1 cellular context compared by ENCODE assay signal in the genomic region with DNA sequence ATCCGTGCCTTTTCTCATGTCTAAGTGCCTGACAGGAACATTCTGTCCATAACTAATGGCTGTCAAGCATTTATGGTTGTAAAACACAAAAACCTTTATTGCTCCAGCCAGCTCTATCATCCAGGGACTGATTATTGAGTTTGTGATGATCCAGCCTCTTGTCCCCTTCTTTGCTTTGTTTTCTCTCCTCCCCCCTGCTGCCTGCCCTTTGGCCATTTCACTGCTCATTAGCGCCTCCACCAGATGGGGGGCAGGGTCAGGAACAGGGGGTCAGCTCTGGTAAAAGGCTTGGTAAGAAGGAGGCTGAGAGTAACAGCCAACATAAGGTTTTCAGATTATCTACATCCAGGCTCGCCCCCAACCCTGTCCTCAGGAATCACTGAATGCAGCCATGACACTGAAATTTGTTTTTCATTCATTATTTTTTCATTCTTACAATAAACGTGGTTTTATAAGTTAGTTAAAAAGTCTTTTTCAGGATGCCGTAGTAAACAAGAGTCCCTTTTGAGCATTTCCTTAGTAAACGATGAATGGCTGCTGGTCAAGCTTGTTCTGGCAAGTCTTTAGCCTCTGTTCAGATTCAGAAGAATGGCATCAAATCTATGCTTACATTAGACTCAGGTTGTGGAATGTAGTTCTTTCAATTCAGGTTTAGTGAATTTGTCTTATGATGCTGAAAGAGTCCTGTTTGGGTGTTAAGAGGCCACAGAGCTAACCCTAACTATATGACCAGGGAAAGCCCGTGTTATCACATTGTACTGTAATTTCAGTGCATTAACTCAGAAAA.
TF ChIP-seq lines count a peak whose summit lies in the region.

No MANE protein-coding gene starts in this region.

TF ChIP-seq in SK-N-SH treated with all-trans-retinoic acid at 6 μM for 48 hours, 23 proteins besides CTCF, POLR2A, EP300 and RAD21 (continued from another document):
- TF ChIP-seq, protein P1, sequence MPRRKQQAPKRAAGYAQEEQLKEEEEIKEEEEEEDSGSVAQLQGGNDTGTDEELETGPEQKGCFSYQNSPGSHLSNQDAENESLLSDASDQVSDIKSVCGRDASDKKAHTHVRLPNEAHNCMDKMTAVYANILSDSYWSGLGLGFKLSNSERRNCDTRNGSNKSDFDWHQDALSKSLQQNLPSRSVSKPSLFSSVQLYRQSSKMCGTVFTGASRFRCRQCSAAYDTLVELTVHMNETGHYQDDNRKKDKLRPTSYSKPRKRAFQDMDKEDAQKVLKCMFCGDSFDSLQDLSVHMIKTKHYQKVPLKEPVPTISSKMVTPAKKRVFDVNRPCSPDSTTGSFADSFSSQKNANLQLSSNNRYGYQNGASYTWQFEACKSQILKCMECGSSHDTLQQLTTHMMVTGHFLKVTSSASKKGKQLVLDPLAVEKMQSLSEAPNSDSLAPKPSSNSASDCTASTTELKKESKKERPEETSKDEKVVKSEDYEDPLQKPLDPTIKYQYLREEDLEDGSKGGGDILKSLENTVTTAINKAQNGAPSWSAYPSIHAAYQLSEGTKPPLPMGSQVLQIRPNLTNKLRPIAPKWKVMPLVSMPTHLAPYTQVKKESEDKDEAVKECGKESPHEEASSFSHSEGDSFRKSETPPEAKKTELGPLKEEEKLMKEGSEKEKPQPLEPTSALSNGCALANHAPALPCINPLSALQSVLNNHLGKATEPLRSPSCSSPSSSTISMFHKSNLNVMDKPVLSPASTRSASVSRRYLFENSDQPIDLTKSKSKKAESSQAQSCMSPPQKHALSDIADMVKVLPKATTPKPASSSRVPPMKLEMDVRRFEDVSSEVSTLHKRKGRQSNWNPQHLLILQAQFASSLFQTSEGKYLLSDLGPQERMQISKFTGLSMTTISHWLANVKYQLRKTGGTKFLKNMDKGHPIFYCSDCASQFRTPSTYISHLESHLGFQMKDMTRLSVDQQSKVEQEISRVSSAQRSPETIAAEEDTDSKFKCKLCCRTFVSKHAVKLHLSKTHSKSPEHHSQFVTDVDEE (CRISPR knock-in tag; IDR thresholded peaks at IDR 0.05), result no peak
- TF ChIP-seq ZNF70 (CRISPR knock-in tag; IDR thresholded peaks at IDR 0.05) (no peak), ZNF565 (CRISPR knock-in tag; conservative IDR thresholded peaks at IDR 0.05; ENCODE audit: low read depth) (no peak), ZNF8 (CRISPR knock-in tag; IDR thresholded peaks at IDR 0.05) (no peak), ESRRG (CRISPR knock-in tag; IDR thresholded peaks at IDR 0.05) (no peak), PPARA (CRISPR knock-in tag; IDR thresholded peaks at IDR 0.05; ENCODE audit: borderline replicate concordance) (no peak), ZFP30 (CRISPR knock-in tag; IDR thresholded peaks at IDR 0.05) (no peak), RARB (CRISPR knock-in tag; IDR thresholded peaks at IDR 0.05) (no peak), ZFP3 (CRISPR knock-in tag; IDR thresholded peaks at IDR 0.05) (no peak), CSDC2 (CRISPR knock-in tag; IDR thresholded peaks at IDR 0.05) (no peak), ZC3H10 (CRISPR knock-in tag; IDR thresholded peaks at IDR 0.05) (no peak), OSR1 (CRISPR knock-in tag; IDR thresholded peaks at IDR 0.05) (no peak), ISL1 (CRISPR knock-in tag; IDR thresholded peaks at IDR 0.05) (no peak)
- TF ChIP-seq, protein P2, sequence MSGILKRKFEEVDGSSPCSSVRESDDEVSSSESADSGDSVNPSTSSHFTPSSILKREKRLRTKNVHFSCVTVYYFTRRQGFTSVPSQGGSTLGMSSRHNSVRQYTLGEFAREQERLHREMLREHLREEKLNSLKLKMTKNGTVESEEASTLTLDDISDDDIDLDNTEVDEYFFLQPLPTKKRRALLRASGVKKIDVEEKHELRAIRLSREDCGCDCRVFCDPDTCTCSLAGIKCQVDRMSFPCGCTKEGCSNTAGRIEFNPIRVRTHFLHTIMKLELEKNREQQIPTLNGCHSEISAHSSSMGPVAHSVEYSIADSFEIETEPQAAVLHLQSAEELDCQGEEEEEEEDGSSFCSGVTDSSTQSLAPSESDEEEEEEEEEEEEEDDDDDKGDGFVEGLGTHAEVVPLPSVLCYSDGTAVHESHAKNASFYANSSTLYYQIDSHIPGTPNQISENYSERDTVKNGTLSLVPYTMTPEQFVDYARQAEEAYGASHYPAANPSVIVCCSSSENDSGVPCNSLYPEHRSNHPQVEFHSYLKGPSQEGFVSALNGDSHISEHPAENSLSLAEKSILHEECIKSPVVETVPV (CRISPR knock-in tag; IDR thresholded peaks at IDR 0.05), result no peak
- TF ChIP-seq, protein P3, sequence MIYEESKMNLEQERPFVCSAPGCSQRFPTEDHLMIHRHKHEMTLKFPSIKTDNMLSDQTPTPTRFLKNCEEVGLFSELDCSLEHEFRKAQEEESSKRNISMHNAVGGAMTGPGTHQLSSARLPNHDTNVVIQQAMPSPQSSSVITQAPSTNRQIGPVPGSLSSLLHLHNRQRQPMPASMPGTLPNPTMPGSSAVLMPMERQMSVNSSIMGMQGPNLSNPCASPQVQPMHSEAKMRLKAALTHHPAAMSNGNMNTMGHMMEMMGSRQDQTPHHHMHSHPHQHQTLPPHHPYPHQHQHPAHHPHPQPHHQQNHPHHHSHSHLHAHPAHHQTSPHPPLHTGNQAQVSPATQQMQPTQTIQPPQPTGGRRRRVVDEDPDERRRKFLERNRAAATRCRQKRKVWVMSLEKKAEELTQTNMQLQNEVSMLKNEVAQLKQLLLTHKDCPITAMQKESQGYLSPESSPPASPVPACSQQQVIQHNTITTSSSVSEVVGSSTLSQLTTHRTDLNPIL (CRISPR knock-in tag; IDR thresholded peaks at IDR 0.05; ENCODE audit: low read depth), result no peak
- TF ChIP-seq, protein P4, sequence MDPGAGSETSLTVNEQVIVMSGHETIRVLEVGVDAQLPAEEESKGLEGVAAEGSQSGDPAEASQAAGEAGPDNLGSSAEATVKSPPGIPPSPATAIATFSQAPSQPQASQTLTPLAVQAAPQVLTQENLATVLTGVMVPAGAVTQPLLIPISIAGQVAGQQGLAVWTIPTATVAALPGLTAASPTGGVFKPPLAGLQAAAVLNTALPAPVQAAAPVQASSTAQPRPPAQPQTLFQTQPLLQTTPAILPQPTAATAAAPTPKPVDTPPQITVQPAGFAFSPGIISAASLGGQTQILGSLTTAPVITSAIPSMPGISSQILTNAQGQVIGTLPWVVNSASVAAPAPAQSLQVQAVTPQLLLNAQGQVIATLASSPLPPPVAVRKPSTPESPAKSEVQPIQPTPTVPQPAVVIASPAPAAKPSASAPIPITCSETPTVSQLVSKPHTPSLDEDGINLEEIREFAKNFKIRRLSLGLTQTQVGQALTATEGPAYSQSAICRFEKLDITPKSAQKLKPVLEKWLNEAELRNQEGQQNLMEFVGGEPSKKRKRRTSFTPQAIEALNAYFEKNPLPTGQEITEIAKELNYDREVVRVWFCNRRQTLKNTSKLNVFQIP (CRISPR knock-in tag; IDR thresholded peaks at IDR 0.05; ENCODE audit: borderline replicate concordance, low read depth), result no peak
TF ChIP-seq in SK-N-SH treated with all-trans-retinoic acid at 6 μM for 48 hours: peak in this region for 0.
